35 cellular contexts compared by ENCODE assay signal in the genomic region with DNA sequence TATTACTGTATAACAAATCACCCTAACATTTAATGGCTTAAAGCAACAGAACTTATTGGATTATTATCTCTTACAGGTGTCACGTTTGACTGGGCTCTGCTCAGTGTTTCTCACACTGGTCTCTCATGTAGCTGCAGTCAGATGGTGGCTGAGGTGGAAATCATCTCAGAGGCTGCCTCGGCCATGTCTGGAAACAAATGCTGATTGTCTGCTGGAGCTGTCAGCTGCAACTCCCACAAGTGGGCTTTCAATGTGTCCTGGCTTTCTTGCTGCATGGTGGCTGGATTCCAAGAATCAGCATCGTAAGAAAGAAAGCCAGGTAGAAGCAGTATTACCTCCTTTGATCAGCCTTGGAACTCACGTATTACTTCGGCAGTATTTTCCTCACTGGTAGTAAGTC.
"Had no signal": no experiment of that assay in that cellular context is flagged by ENCODE, and none has a peak within 500 bp of the region (broad histone marks: within the 10 kb centered on the region; RNA-seq: fewer than 3 reads in every experiment).

No MANE protein-coding gene starts in this region.

- H3K27ac ChIP-seq: cardiac muscle cell, PC-9, RWPE1, VCaP had no signal

- FAIRE-seq: RCC 7860 had no signal

- H3K9me3 ChIP-seq: MG63 had no signal

- H3K36me3 ChIP-seq: cardiac muscle cell, MG63 had no signal

- H3K27me3 ChIP-seq: cardiac muscle cell, MG63 had no signal

- H2AFZ ChIP-seq: PC-9 had no signal

- DNase-seq: activated B cell treated with CpG ODN at 0.5 μM for 24 hours; activated CD4-positive, alpha-beta memory T cell treated with anti-CD3 and anti-CD28 coated beads, Interleukin-2, amount 10 ng/mL, durations not matched to agents 7 days and 5 days; activated CD4-positive, alpha-beta T cell treated with anti-CD3 and anti-CD28 coated beads for 4 hours; activated CD4-positive, alpha-beta T cell treated with anti-CD3 and anti-CD28 coated beads, Interleukin-2, amount 50 U/mL, for 1 hour; activated CD4-positive, CD25-positive, alpha-beta regulatory T cell treated with anti-CD3 and anti-CD28 coated beads, Interleukin-2, amount 50 U/mL, for 72 hours; activated effector memory CD4-positive, alpha-beta T cell treated with anti-CD3 and anti-CD28 coated beads, Interleukin-2, amount 50 U/mL, for 16 hours; activated naive CD4-positive, alpha-beta T cell; activated naive CD4-positive, alpha-beta T cell treated with anti-CD3 and anti-CD28 coated beads, Interleukin-2, amount 50 U/mL, for 16 hours; activated naive CD8-positive, alpha-beta T cell treated with anti-CD3 and anti-CD28 coated beads for 36 hours; activated T-cell treated with anti-CD3 and anti-CD28 coated beads, Interleukin-2, amount 50 U/mL, for 1 hour; activated T-cell treated with anti-CD3 and anti-CD28 coated beads, Interleukin-2, amount 50 U/mL, for 72 hours; amniotic stem cell; aorta; Kasumi-1; KG1; MG63; NCI-H1048; NCI-H1105 treated with DMSO at 0.1 percent for 48 hours; NCI-H1436; NCI-H1694; NCI-H1930; NCI-H2081 treated with DMSO at 0.1 percent for 48 hours; NCI-H345; NCI-H524 treated with DMSO at 0.1 percent for 48 hours; NK-92 treated with Interleukin-12 subunit alpha and Interleukin-12 subunit beta, amount 100 ng/mL, for 24 hours; PC-9; SIG-M5; SW 1271; T-helper 1 cell; T-helper 2 cell; T-helper 9 cell had no signal

- H3K4me2 ChIP-seq: PC-9 had no signal

- H3K4me3 ChIP-seq: cardiac muscle cell, MG63, PC-9 had no signal
